In genomic region chr9:100091650-100092049, GRCh38 we compare ENCODE assay signal across 25 cellular contexts.
"Had no signal": no experiment of that assay in that cellular context is flagged by ENCODE, and none has a peak within 500 bp of the region (broad histone marks: within the 10 kb centered on the region; RNA-seq: fewer than 3 reads in every experiment).

No MANE protein-coding gene starts in this region.

- H3K27ac ChIP-seq: colonic mucosa, esophagus squamous epithelium, gastroesophageal sphincter, left ventricle myocardium inferior, lower lobe of right lung, parathyroid adenoma, psoas muscle, right lobe of liver, suprapubic skin, thyroid gland had no signal

- H3K4me3 Mint-ChIP-seq: immature natural killer cell; memory B cell; mesothelial cell of epicardium; nephron; stimulated activated memory B cell treated with anti-CD40 and anti-IgM and Interleukin-4, amounts not matched to agents 10 μg/mL and 1 μg/mL and 100 μg/mL, for 72 hours; type B pancreatic cell had no signal

- H3K4me1 ChIP-seq: colonic mucosa had no signal

- H3K9me3 Mint-ChIP-seq: immature natural killer cell; memory B cell; mesothelial cell of epicardium; nephron; stimulated activated memory B cell treated with anti-CD40 and anti-IgM and Interleukin-4, amounts not matched to agents 10 μg/mL and 1 μg/mL and 100 μg/mL, for 72 hours; type B pancreatic cell had no signal

- FAIRE-seq: kidney, urothelium cell line had no signal

- H3K9me3 ChIP-seq: colonic mucosa, esophagus squamous epithelium, gastroesophageal sphincter, left ventricle myocardium inferior, lower lobe of right lung, psoas muscle, right lobe of liver, suprapubic skin, thyroid gland had no signal

- ATAC-seq: gastroesophageal sphincter; left cardiac atrium; lower lobe of right lung; psoas muscle; stimulated activated memory B cell treated with anti-CD40 and anti-IgM and Interleukin-4, amounts not matched to agents 10 μg/mL and 1 μg/mL and 100 μg/mL, for 72 hours had no signal

- H3K27me3 Mint-ChIP-seq: memory B cell; stimulated activated memory B cell treated with anti-CD40 and anti-IgM and Interleukin-4, amounts not matched to agents 10 μg/mL and 1 μg/mL and 100 μg/mL, for 72 hours; type B pancreatic cell had no signal

- H3K4me3 ChIP-seq: colonic mucosa, esophagus squamous epithelium, gastroesophageal sphincter, left ventricle myocardium inferior, lower lobe of right lung, psoas muscle, right lobe of liver, suprapubic skin, thyroid gland had no signal

- H3K27ac Mint-ChIP-seq: memory B cell; mesothelial cell of epicardium; nephron; stimulated activated memory B cell treated with anti-CD40 and anti-IgM and Interleukin-4, amounts not matched to agents 10 μg/mL and 1 μg/mL and 100 μg/mL, for 72 hours; type B pancreatic cell had no signal

- H3K9ac ChIP-seq: parathyroid adenoma had no signal

- H3K36me3 Mint-ChIP-seq: immature natural killer cell, mesothelial cell of epicardium, type B pancreatic cell had no signal

- H3K27me3 ChIP-seq: colonic mucosa, esophagus squamous epithelium, gastroesophageal sphincter, right lobe of liver, suprapubic skin, thyroid gland had no signal

- H2AFZ ChIP-seq: parathyroid adenoma had no signal

- H3K36me3 ChIP-seq: colonic mucosa, esophagus squamous epithelium, gastroesophageal sphincter, left ventricle myocardium inferior, lower lobe of right lung, right lobe of liver, suprapubic skin, thyroid gland had no signal

- DNase-seq: colonic mucosa; dermis blood vessel endothelial cell; esophagus squamous epithelium; foreskin fibroblast; glutamatergic neuron; immature natural killer cell; kidney; left cardiac atrium; left ventricle myocardium inferior; lower lobe of right lung; psoas muscle; retina; right lobe of liver; stimulated activated CD4-positive, alpha-beta T cell treated with anti-CD3 and anti-CD28 coated beads, Interleukin-4, amount 100 ng/mL, for 1 hour; stimulated activated CD8-positive, alpha-beta memory T cell treated with anti-CD3 and anti-CD28 coated beads, Interleukin-4, amount 100 ng/mL, for 48 hours; thyroid gland had no signal
